6 cellular contexts compared by ENCODE assay signal in the genomic region with DNA sequence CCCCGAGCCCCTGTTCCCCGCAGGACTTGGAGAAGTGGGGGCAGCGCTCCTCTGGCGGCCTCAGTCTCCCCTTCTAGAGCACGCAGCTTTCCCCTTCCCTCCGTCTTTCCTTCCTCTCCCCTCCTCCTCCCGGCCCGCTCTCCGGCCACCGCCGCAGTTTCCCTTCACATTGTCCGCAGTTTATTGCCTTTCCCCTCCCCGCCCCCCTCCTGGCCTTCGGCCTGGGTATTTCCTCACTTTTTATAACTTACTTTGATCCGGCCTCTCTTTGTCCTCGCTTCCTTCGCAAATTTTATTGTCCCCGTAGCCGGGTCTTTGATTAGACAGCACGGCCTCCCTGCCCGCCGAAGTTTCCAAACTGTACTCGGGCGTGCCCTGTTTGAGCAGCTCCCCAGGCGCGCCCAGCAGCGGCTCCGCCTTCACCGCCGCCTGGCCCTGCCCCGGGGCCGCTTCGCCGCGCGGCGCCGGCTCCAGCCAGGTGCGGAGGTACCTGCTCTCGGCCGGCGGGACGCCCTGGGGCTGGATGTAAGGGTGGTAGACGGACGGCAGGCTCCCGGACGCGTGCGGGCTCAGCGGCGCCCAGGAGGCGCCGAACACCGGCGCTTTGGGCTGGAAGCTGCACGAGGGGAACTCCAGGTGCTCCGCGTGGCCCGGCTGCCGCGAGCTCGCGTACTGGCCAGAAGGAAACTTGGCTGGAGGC. TPM values are rescaled to one million over a fixed set of nuclear protein-coding genes. Genes with fewer than 3 reads are reported as not detected.
DNase-seq lines count a peak whose midpoint lies in the region; ATAC-seq and TF ChIP-seq lines count a peak whose summit lies in the region.

No MANE protein-coding gene starts in this region.

- POLR2A ChIA-PET in GM10248 (lab: Yijun Ruan, JAX) (no interaction called here), RWPE1 (lab: Yijun Ruan, JAX; ENCODE audit: low non-redundant PET) (interaction anchor here (0.5 kb wide), 1 partner anchor 473 kb away, joined by 3 read pairs; no protein-coding TSS in a partner anchor)

- TF ChIP-seq CTCF in GM10248 (IDR thresholded peaks at IDR 0.05; ENCODE audit: control extremely low read depth, extremely low read depth, low read depth, missing control alignments) = no peak
- TF ChIP-seq CTCF in RWPE1 (conservative IDR thresholded peaks at IDR 0.05; ENCODE audit: low read depth) = no peak
- no peak for TF ChIP-seq CTCF in fibroblast of villous mesenchyme (IDR thresholded peaks at IDR 0.05; ENCODE audit: insufficient read depth, low read depth, low read length)

- peak; percentile 47 for ATAC-seq in stimulated activated naive CD8-positive, alpha-beta T cell treated with anti-CD3 and anti-CD28 coated beads, Interleukin-15, Interleukin-2, amounts not matched to agents 100 U/mL and 50 U/mL, for 24 hours

- peak; percentile 69 for DNase-seq in GM10248 (ENCODE audit: extremely low spot score)
- DNase-seq in RWPE1 (ENCODE audit: low spot score) = peak; percentile 69
- DNase-seq in fibroblast of villous mesenchyme (ENCODE audit: low read depth) = no peak
- peak; percentile 58 for DNase-seq in stimulated activated naive CD8-positive, alpha-beta T cell treated with anti-CD3 and anti-CD28 coated beads, Interleukin-15, Interleukin-2, amounts not matched to agents 100 U/mL and 50 U/mL, for 24 hours
- DNase-seq in SKM-1 treated with dmso at 0.1 percent for 144 hours (lab: John Stamatoyannopoulos, UW; ENCODE audit: unreplicated experiment) = no peak
- no peak for DNase-seq in NCI-H524 treated with DMSO at 0.1 percent for 48 hours (lab: John Stamatoyannopoulos, UW)

- peak overlapping the region; percentile 3; the same call in 1 of the 2 replicates for H3K27ac ChIP-seq in RWPE1

- CTCF ChIA-PET in GM10248 (lab: Yijun Ruan, JAX) = interaction anchor here (0.8 to 6.1 kb wide), 15 partner anchors 11 to 599 kb away, joined by 3 to 31 read pairs (median 4); a partner anchor contains a TSS
- CTCF ChIA-PET in RWPE1 (lab: Yijun Ruan, JAX) = interaction anchor here (0.6 to 1.2 kb wide), 5 partner anchors 11 to 608 kb away, joined by 3 to 6 read pairs (median 4); no protein-coding TSS in a partner anchor

- peak overlapping the region; percentile 19 for H3K4me3 ChIP-seq in fibroblast of villous mesenchyme (ENCODE audit: low read depth, low read length)

RNA-seq across cellular contexts. Expression of a gene that starts 0.5 kb away (rescaled TPM):
- total RNA-seq in fibroblast of villous mesenchyme = not detected in 2 replicates

RNA-seq across cellular contexts. Expression of a gene that starts 10.6 kb away (rescaled TPM):
- not detected in 2 replicates for total RNA-seq in fibroblast of villous mesenchyme

RNA-seq across cellular contexts. Expression of a gene that starts 14.8 kb away (rescaled TPM):
- total RNA-seq in fibroblast of villous mesenchyme = 1.7 and 2.6 TPM in 2 replicates

RNA-seq across cellular contexts. Expression of a gene that starts 20.9 kb away (rescaled TPM):
- total RNA-seq in fibroblast of villous mesenchyme = 1.3 and 1.6 TPM in 2 replicates

RNA-seq across cellular contexts. Expression of a gene that starts 32.1 kb away (rescaled TPM):
- 0.32 and 0.43 TPM in 2 replicates for total RNA-seq in fibroblast of villous mesenchyme

Comparison
In these comparisons a context has a peak if more than half of its experiments do, and no peak if none do; other contexts are left out.
1. DNase-seq: peak in GM10248 (single experiment), RWPE1 (single experiment) and stimulated activated naive CD8-positive, alpha-beta T cell treated with anti-CD3 and anti-CD28 coated beads, Interleukin-15, Interleukin-2, amounts not matched to agents 100 U/mL and 50 U/mL, for 24 hours (single experiment); none in fibroblast of villous mesenchyme (single experiment), SKM-1 treated with dmso at 0.1 percent for 144 hours (single experiment) and NCI-H524 treated with DMSO at 0.1 percent for 48 hours (single experiment).